Comparison of ENCODE assay signal across 13 cellular contexts in genomic region chr10:36450385-36450784, GRCh38.
DNase-seq lines count a peak whose midpoint lies in the region; ATAC-seq, FAIRE-seq and TF ChIP-seq lines count a peak whose summit lies in the region.
"Had no signal": no experiment of that assay in that cellular context is flagged by ENCODE, and none has a peak within 500 bp of the region (broad histone marks: within the 10 kb centered on the region; RNA-seq: fewer than 3 reads in every experiment).

No MANE protein-coding gene starts in this region.

- TF ChIP-seq EP300 in stomach (IDR thresholded peaks at IDR 0.05): no peak

- peak; percentile 95 for FAIRE-seq in H54 (lab: Jason Lieb, UNC)
- FAIRE-seq: D721Med had no signal

- no peak overlapping the region for H3K9ac ChIP-seq in stomach smooth muscle (ENCODE audit: low read length in 2 of 2)

- H3K36me3 ChIP-seq in left lung: no peaks in the 10 kb centered on the region
- no peaks in the 10 kb centered on the region for H3K36me3 ChIP-seq in stomach smooth muscle (ENCODE audit: control insufficient read depth in 2 of 2, insufficient read depth in 2 of 2, low read length in 2 of 2)
- no peaks in the 10 kb centered on the region for H3K36me3 ChIP-seq in stomach
- no peaks in the 10 kb centered on the region for H3K36me3 ChIP-seq in spleen

- TF ChIP-seq POLR2A in H54 (IDR thresholded peaks at IDR 0.05; ENCODE audit: low read depth, low read length) (no peak), stomach (IDR thresholded peaks at IDR 0.05) (no peak), spleen (IDR thresholded peaks at IDR 0.05) (no peak)

- H3K4me1 ChIP-seq in left lung (no peaks in the 10 kb centered on the region), stomach smooth muscle (ENCODE audit: control insufficient read depth, insufficient read depth, low read length) (peaks cover 7% of the 10 kb centered on the region), stomach (peaks cover 9 to 25% (median 14%) of the 10 kb centered on the region in 4 donors), spleen (no peaks in the 10 kb centered on the region)

- TF ChIP-seq CTCF in choroid plexus epithelial cell (conservative IDR thresholded peaks at IDR 0.05; ENCODE audit: low read depth, low read length): no peak
- TF ChIP-seq CTCF in left lung (IDR thresholded peaks at IDR 0.05): no peak
- no peak for TF ChIP-seq CTCF in stomach (IDR thresholded peaks at IDR 0.05)
- no peak for TF ChIP-seq CTCF in spleen (IDR thresholded peaks at IDR 0.05 in 8 of 11, conservative IDR thresholded peaks at IDR 0.05 in 3 of 11)

- ATAC-seq in left lung: peak; percentile 38
- ATAC-seq: foreskin keratinocyte had no signal

- DNase-seq in H54 (ENCODE audit: insufficient read length, low spot score) (no peak), choroid plexus epithelial cell (ENCODE audit: low read depth) (peak; percentile 71), left lung (no peak), putamen (ENCODE audit: low spot score) (no peak), amniotic stem cell (lab: John Stamatoyannopoulos, UW) (no peak), stomach (no peak), spleen (no peak)
- DNase-seq: central memory CD4-positive, alpha-beta T cell; foreskin keratinocyte; NCI-H2171 treated with DMSO at 0.1 percent for 48 hours; SHP77 had no signal

- H3K4me3 ChIP-seq in choroid plexus epithelial cell (ENCODE audit: low read depth, low read length) (no peak overlapping the region), left lung (no peak overlapping the region), stomach smooth muscle (ENCODE audit: low read length in 2 of 2) (peak overlapping the region; percentile 17 to 35), stomach (peak overlapping the region in 1 of 4 donors; percentile 10), spleen (no peak overlapping the region)

- intact Hi-C loops in left lung (cut with DNase I): no loop called here
- intact Hi-C loops in stomach (cut with DNase I; ENCODE audit: low total_unique reads): no loop called here
- intact Hi-C loops in spleen (cut with DNase I; ENCODE audit: low total_unique reads): no loop called here

- 51 to 72% (median 57%) methylated on average over 8 of the region's 8 CpGs for WGBS in stomach, 5 donors
- 70 to 81% (median 76%) methylated on average over 8 of the region's 8 CpGs for WGBS in spleen, 5 donors

- H3K27ac ChIP-seq in left lung (peak overlapping the region in 1 of 2 donors; percentile 9), stomach smooth muscle (ENCODE audit: low read length) (peak overlapping the region; percentile 26), stomach (peak overlapping the region in 1 of 5 donors; percentile 44), spleen (no peak overlapping the region)
- H3K27ac ChIP-seq: foreskin keratinocyte had no signal

- H3K9me3 ChIP-seq in left lung: peaks cover 0 to 3% of the 10 kb centered on the region in 2 donors
- no peaks in the 10 kb centered on the region for H3K9me3 ChIP-seq in stomach smooth muscle (ENCODE audit: control insufficient read depth in 2 of 2, low read length in 2 of 2)
- H3K9me3 ChIP-seq in stomach: no peaks in the 10 kb centered on the region
- no peaks in the 10 kb centered on the region for H3K9me3 ChIP-seq in spleen

- H3K27me3 ChIP-seq in left lung (no peaks in the 10 kb centered on the region), stomach smooth muscle (ENCODE audit: control insufficient read depth in 1 of 2, insufficient read depth in 2 of 2, low read length in 2 of 2) (no peaks in the 10 kb centered on the region), stomach (no peaks in the 10 kb centered on the region), spleen (replicated peaks in 1 of 7) (no peaks in the 10 kb centered on the region)
- H3K27me3 ChIP-seq: foreskin keratinocyte had no signal

Comparison
In these comparisons a context has a peak if more than half of its experiments do, and no peak if none do; other contexts are left out.
1. H3K4me3 ChIP-seq: peak in stomach smooth muscle (2 of 2); none in choroid plexus epithelial cell (single experiment), left lung (0 of 2) and spleen (0 of 8).